8 cellular contexts compared by ENCODE assay signal in the genomic region with DNA sequence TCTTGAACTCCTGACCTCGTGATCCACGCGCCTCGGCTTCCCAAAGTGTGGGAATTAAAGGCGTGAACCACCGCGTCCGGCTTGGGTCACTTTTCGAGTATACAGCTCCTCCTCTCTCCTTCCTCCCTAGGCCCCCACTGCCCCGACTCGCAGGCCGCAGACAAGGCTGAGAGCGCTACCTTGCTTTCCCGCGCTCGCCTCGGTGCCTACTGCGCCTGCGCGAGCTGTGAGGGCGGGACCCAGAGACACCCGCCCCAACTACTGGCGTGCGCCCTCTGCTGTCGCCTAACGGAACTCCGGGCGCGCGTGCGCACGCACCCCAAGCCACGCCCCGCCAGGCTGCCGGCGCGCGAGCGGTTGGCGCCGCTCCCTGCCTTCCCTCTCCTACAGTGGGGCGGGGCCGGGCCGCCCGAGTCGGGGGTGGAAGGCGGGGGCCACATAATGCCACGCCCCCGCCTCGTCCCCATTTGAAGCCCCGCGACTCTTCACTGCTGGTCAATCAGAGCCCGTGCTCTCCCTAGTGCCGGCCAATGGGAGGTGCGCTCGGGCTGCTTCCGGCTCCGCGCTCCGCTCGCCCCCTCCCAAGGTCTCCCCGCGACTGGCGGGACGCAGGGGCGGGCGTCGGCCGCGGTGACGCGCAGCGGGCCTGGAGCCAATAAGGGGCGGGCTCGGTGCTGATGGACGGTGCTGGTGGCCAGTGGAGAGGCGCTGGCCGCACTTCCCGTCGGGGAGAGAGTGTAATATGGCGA. TPM values are rescaled to one million over a fixed set of nuclear protein-coding genes. Genes with fewer than 3 reads are reported as not detected.
DNase-seq lines count a peak whose midpoint lies in the region; ATAC-seq and TF ChIP-seq lines count a peak whose summit lies in the region.

A gene (plus strand): TSS at position 730 of the 749 bp plus-strand sequence. CDS start 13 bp downstream, at position 743.

- H3K27me3 Mint-ChIP-seq in HFFc6 (ENCODE audit: insufficient read depth), result peaks cover 1% of the 10 kb centered on the region; the same call in 1 of the 2 replicates
- H3K27me3 Mint-ChIP-seq in activated naive CD4-positive, alpha-beta T cell treated with anti-CD3 and anti-CD28 coated beads for 36 hours (ENCODE audit: low read depth), result no peaks in the 10 kb centered on the region

- TF ChIP-seq POLR2A in gastroesophageal sphincter (IDR thresholded peaks at IDR 0.05), result no peak

- TF ChIP-seq EP300 in gastroesophageal sphincter (IDR thresholded peaks at IDR 0.05), result no peak

- peak within 1 kb of the TSS; percentile 96 for H3K4me3 Mint-ChIP-seq in HFFc6
- peak within 1 kb of the TSS; percentile 98 for H3K4me3 Mint-ChIP-seq in activated naive CD4-positive, alpha-beta T cell treated with anti-CD3 and anti-CD28 coated beads for 36 hours

- no peaks in the 10 kb centered on the region for H3K36me3 Mint-ChIP-seq in HFFc6 (ENCODE audit: low read depth)
- peaks cover 12% of the 10 kb centered on the region for H3K36me3 Mint-ChIP-seq in activated naive CD4-positive, alpha-beta T cell treated with anti-CD3 and anti-CD28 coated beads for 36 hours (ENCODE audit: low read depth)

- no peaks in the 10 kb centered on the region for H3K27me3 ChIP-seq in gastroesophageal sphincter
- H3K27me3 ChIP-seq in neutrophil, result no peaks in the 10 kb centered on the region

- H3K4me3 ChIP-seq in GM08714 (ENCODE audit: low read length) (peak within 1 kb of the TSS; percentile 90), gastroesophageal sphincter (peak within 1 kb of the TSS; percentile 76 to 78), neutrophil (ENCODE audit: low read depth in 1 of 2, low read length in 1 of 2) (peak within 1 kb of the TSS; percentile 96 to 98)

- peak within 1 kb of the TSS; percentile 90 for H3K27ac Mint-ChIP-seq in HFFc6
- H3K27ac Mint-ChIP-seq in activated naive CD4-positive, alpha-beta T cell treated with anti-CD3 and anti-CD28 coated beads for 36 hours, result peak within 1 kb of the TSS; percentile 96

- TF ChIP-seq CTCF in HFFc6 (IDR thresholded peaks at IDR 0.05), result peak; percentile 96
- TF ChIP-seq CTCF in gastroesophageal sphincter (IDR thresholded peaks at IDR 0.05), result peak in 3 of 4 experiments; percentile 97 to 100 (median 99)
- peak; percentile 100 for TF ChIP-seq CTCF in neutrophil (IDR thresholded peaks at IDR 0.05)

- H3K9me3 Mint-ChIP-seq in HFFc6, result no peaks in the 10 kb centered on the region
- H3K9me3 Mint-ChIP-seq in activated naive CD4-positive, alpha-beta T cell treated with anti-CD3 and anti-CD28 coated beads for 36 hours, result no peaks in the 10 kb centered on the region

- H3K27ac ChIP-seq in gastroesophageal sphincter, result peak within 1 kb of the TSS; percentile 77 to 97 (median 90)
- peak within 1 kb of the TSS; percentile 93 for H3K27ac ChIP-seq in neutrophil
- peak within 1 kb of the TSS; percentile 88 for H3K27ac ChIP-seq in substantia nigra (ENCODE audit: low read depth, low read length, poor library complexity, severe bottlenecking)

- H3K4me1 Mint-ChIP-seq in HFFc6 (ENCODE audit: low read depth), result peaks cover 32% of the 10 kb centered on the region
- peaks cover 36% of the 10 kb centered on the region for H3K4me1 Mint-ChIP-seq in activated naive CD4-positive, alpha-beta T cell treated with anti-CD3 and anti-CD28 coated beads for 36 hours (ENCODE audit: low read depth)

- H3K9me3 ChIP-seq in gastroesophageal sphincter (no peaks in the 10 kb centered on the region), neutrophil (no peaks in the 10 kb centered on the region)

- peaks cover 0 to 51% (median 20%) of the 10 kb centered on the region in 3 donors for H3K4me1 ChIP-seq in gastroesophageal sphincter
- peaks cover 30 to 44% of the 10 kb centered on the region in 2 experiments for H3K4me1 ChIP-seq in neutrophil (ENCODE audit: control insufficient read depth in 1 of 2, insufficient read depth in 1 of 2, low read depth in 1 of 2, low read length in 1 of 2)

- intact Hi-C loops in activated naive CD4-positive, alpha-beta T cell treated with anti-CD3 and anti-CD28 coated beads for 36 hours (cut with micrococcal nuclease), result loop anchor here (1.0 to 2.0 kb wide), 10 partner anchors 32 to 473 kb away; a partner anchor contains a TSS

- ATAC-seq in gastroesophageal sphincter, result peak; percentile 98

- CTCF ChIA-PET in activated naive CD4-positive, alpha-beta T cell treated with anti-CD3 and anti-CD28 coated beads for 36 hours (lab: Charles Lee), result interaction anchor here (0.6 to 2.3 kb wide), 21 partner anchors 15 to 219 kb away, joined by 3 to 8 read pairs (median 4); a partner anchor contains a TSS

- WGBS in gastroesophageal sphincter (ENCODE audit: low coverage in 1 of 2), 2 donors, result 0 to 11% methylated on average over 7 to 9 of the region's 81 CpGs

- H3K36me3 ChIP-seq in gastroesophageal sphincter, result peaks cover 0 to 3% of the 10 kb centered on the region in 2 donors
- H3K36me3 ChIP-seq in neutrophil, result peaks cover 29% of the 10 kb centered on the region

- DNase-seq in HFFc6 (peak; percentile 99), NAMALWA (ENCODE audit: low spot score) (peak; percentile 99), SK-N-DZ (ENCODE audit: low spot score) (peak; percentile 98), substantia nigra (lab: John Stamatoyannopoulos, UW) (peak; percentile 93 to 100 (median 99))
- peak; percentile 99 for DNase-seq in activated naive CD4-positive, alpha-beta T cell treated with anti-CD3 and anti-CD28 coated beads for 36 hours

RNA-seq across cellular contexts. Expression of the gene that starts here (rescaled TPM):
- 100 to 1,000 TPM in 3 of 6 experiments, 10 to 100 TPM in 3; 93.5 to 103 (median 100) TPM for total RNA-seq in HFFc6 (2021; fragmentation: NEBNext Ultra II Directional; extraction: Animal tissue kit (Norgen Biotek cat#: 25700))
- polyA plus RNA-seq in SK-N-DZ (2014; cell fraction: cytosol; rRNA removed), result 44.3 and 48.2 TPM in 2 replicates
- polyA plus RNA-seq in SK-N-DZ (2014; cell fraction: nucleus; rRNA removed), result 19.6 and 19.9 TPM in 2 replicates
- total RNA-seq in activated naive CD4-positive, alpha-beta T cell treated with anti-CD3 and anti-CD28 coated beads for 36 hours, result 10 to 100 TPM; 90.5 to 95.2 TPM
- total RNA-seq in gastroesophageal sphincter, result 10 to 100 TPM; 32.4 to 52.5 (median 44.9) TPM

Comparison
In these comparisons a context has a peak if more than half of its experiments do, and no peak if none do; other contexts are left out.
1. Peak in every context shown above with its lines: DNase-seq, ATAC-seq, H3K4me3 ChIP-seq and H3K27ac ChIP-seq.